1 cellular context compared by ENCODE assay signal in genomic region chr19:4144666-4145261, GRCh38.
TF ChIP-seq lines count a peak whose summit lies in the region.

No MANE protein-coding gene starts in this region.

TF ChIP-seq in K562, 482 proteins besides CTCF, POLR2A, EP300 and RAD21:
- TF ChIP-seq BCOR (IDR thresholded peaks at IDR 0.05) (0 out of 2 replicates have a peak, but pooled peaks have one; percentile 2), EGR1 (conservative IDR thresholded peaks at IDR 0.05) (peak; percentile 77), ATF1 (CRISPR knock-in tag; IDR thresholded peaks at IDR 0.05) (no peak), ATF1 (tag; IDR thresholded peaks at IDR 0.05) (no peak), SMC3 (conservative IDR thresholded peaks at IDR 0.05; ENCODE audit: insufficient read depth, low read depth, low read length) (no peak), ZNF24 (IDR thresholded peaks at IDR 0.05) (peak; percentile 84; the same call in 1 of the 2 replicates), PHB (CRISPR knock-in tag; IDR thresholded peaks at IDR 0.05) (no peak)
- TF ChIP-seq, protein P1, sequence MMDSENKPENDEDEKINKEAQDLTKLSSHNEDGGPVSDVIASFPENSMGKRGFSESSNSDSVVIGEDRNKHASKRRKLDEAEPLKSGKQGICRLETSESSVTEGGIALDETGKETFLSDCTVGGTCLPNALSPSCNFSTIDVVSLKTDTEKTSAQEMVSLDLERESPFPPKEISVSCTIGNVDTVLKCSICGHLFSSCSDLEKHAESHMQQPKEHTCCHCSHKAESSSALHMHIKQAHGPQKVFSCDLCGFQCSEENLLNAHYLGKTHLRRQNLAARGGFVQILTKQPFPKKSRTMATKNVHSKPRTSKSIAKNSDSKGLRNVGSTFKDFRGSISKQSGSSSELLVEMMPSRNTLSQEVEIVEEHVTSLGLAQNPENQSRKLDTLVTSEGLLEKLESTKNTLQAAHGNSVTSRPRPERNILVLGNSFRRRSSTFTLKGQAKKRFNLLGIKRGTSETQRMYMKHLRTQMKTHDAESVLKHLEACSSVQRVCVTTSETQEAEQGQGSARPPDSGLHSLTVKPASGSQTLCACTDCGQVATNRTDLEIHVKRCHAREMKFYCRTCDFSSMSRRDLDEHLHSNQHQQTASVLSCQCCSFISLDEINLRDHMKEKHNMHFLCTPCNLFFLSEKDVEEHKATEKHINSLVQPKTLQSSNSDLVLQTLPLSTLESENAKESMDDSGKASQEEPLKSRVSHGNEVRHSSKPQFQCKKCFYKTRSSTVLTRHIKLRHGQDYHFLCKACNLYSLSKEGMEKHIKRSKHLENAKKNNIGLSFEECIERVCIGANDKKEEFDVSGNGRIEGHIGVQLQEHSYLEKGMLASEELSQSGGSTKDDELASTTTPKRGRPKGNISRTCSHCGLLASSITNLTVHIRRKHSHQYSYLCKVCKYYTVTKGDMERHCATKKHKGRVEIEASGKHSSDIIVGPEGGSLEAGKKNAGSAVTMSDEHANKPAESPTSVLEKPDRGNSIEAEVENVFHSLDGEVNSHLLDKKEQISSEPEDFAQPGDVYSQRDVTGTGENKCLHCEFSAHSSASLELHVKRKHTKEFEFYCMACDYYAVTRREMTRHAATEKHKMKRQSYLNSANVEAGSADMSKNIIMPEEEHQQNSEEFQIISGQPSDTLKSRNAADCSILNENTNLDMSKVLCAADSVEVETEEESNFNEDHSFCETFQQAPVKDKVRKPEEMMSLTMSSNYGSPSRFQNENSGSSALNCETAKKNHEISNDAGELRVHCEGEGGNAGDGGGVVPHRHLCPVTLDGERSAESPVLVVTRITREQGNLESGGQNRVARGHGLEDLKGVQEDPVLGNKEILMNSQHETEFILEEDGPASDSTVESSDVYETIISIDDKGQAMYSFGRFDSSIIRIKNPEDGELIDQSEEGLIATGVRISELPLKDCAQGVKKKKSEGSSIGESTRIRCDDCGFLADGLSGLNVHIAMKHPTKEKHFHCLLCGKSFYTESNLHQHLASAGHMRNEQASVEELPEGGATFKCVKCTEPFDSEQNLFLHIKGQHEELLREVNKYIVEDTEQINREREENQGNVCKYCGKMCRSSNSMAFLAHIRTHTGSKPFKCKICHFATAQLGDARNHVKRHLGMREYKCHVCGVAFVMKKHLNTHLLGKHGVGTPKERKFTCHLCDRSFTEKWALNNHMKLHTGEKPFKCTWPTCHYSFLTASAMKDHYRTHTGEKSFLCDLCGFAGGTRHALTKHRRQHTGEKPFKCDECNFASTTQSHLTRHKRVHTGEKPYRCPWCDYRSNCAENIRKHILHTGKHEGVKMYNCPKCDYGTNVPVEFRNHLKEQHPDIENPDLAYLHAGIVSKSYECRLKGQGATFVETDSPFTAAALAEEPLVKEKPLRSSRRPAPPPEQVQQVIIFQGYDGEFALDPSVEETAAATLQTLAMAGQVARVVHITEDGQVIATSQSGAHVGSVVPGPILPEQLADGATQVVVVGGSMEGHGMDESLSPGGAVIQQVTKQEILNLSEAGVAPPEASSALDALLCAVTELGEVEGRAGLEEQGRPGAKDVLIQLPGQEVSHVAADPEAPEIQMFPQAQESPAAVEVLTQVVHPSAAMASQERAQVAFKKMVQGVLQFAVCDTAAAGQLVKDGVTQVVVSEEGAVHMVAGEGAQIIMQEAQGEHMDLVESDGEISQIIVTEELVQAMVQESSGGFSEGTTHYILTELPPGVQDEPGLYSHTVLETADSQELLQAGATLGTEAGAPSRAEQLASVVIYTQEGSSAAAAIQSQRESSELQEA (IDR thresholded peaks at IDR 0.05; ENCODE audit: low read depth): no peak
